19 cellular contexts compared by ENCODE assay signal in genomic region chr1:1439550-1440261, GRCh38. TPM values are rescaled to one million over a fixed set of nuclear protein-coding genes. Genes with fewer than 3 reads are reported as not detected.
DNase-seq lines count a peak whose midpoint lies in the region; TF ChIP-seq lines count a peak whose summit lies in the region.
"Had no signal": no experiment of that assay in that cellular context is flagged by ENCODE, and none has a peak within 500 bp of the region (broad histone marks: within the 10 kb centered on the region; RNA-seq: fewer than 3 reads in every experiment).

No MANE protein-coding gene starts in this region.

- peak overlapping the region in 6 of 11 experiments; percentile 7 to 76 (median 26); a peak in 6 of 22 replicates for H3K9ac ChIP-seq in BLaER1 treated with 17β-estradiol and CSF1 and Interleukin-3, amounts not matched to agents 10 nM and 100 nM

- peak overlapping the region; percentile 90 to 100 (median 99) for H3K4me2 ChIP-seq in BLaER1 treated with 17β-estradiol and CSF1 and Interleukin-3, amounts not matched to agents 10 nM and 100 nM

- TF ChIP-seq POLR2A in esophagus muscularis mucosa (IDR thresholded peaks at IDR 0.05; ENCODE audit: low read depth), result no peak
- TF ChIP-seq POLR2A in spleen (IDR thresholded peaks at IDR 0.05), result no peak
- no peak for TF ChIP-seq POLR2A in esophagus squamous epithelium (IDR thresholded peaks at IDR 0.05)

- TF ChIP-seq CTCF in GM20000 (IDR thresholded peaks at IDR 0.05; ENCODE audit: extremely low read depth, missing control alignments) (no peak), esophagus muscularis mucosa (IDR thresholded peaks at IDR 0.05) (no peak), spleen (IDR thresholded peaks at IDR 0.05 in 8 of 11, conservative IDR thresholded peaks at IDR 0.05 in 3 of 11) (no peak), esophagus squamous epithelium (IDR thresholded peaks at IDR 0.05) (no peak)

- H3K4me3 ChIP-seq in BLaER1 treated with 17β-estradiol and CSF1 and Interleukin-3, amounts not matched to agents 10 nM and 100 nM, result no peak overlapping the region
- H3K4me3 ChIP-seq in esophagus muscularis mucosa (no peak overlapping the region), spleen (no peak overlapping the region), esophagus squamous epithelium (no peak overlapping the region)
- H3K4me3 ChIP-seq: GM12878 had no signal

- peaks cover 63 to 76% (median 72%) of the 10 kb centered on the region in 10 experiments for H3K4me1 ChIP-seq in BLaER1 treated with 17β-estradiol and CSF1 and Interleukin-3, amounts not matched to agents 10 nM and 100 nM
- H3K4me1 ChIP-seq in esophagus muscularis mucosa, result peaks cover 38 to 80% (median 69%) of the 10 kb centered on the region in 4 donors
- H3K4me1 ChIP-seq in spleen, result peaks cover 20 to 47% (median 33%) of the 10 kb centered on the region in 6 donors
- peaks cover 33 to 68% (median 41%) of the 10 kb centered on the region in 3 donors for H3K4me1 ChIP-seq in esophagus squamous epithelium

- no peaks in the 10 kb centered on the region; a peak in 1 of 22 replicates for H3K27me3 ChIP-seq in BLaER1 treated with 17β-estradiol and CSF1 and Interleukin-3, amounts not matched to agents 10 nM and 100 nM
- H3K27me3 ChIP-seq in esophagus muscularis mucosa, result no peaks in the 10 kb centered on the region
- H3K27me3 ChIP-seq in spleen (replicated peaks in 1 of 7), result peaks cover 0 to 63% (median 37%) of the 10 kb centered on the region in 7 donors
- peaks cover 0 to 19% (median 0%) of the 10 kb centered on the region in 4 donors for H3K27me3 ChIP-seq in esophagus squamous epithelium
- H3K27me3 ChIP-seq: BE2C had no signal

- 81% methylated on average over 58 of the region's 82 CpGs for WGBS in esophagus muscularis mucosa
- 82 to 95% (median 86%) methylated on average over 54 to 82 of the region's 82 CpGs for WGBS in spleen, 5 donors
- 89 to 94% methylated on average over 4 to 6 of the region's 82 CpGs for WGBS in esophagus squamous epithelium, 2 donors

- intact Hi-C loops in esophagus muscularis mucosa (cut with DNase I) (loop anchor here (2.0 kb wide), 1 partner anchor 37 kb away; no protein-coding TSS in a partner anchor), spleen (cut with DNase I; ENCODE audit: low total_unique reads) (no loop called here), esophagus squamous epithelium (cut with DNase I) (no loop called here)

- no peak overlapping the region for H3K27ac ChIP-seq in BLaER1 treated with 17β-estradiol and CSF1 and Interleukin-3, amounts not matched to agents 10 nM and 100 nM
- peak overlapping the region; percentile 43 to 74 (median 60) for H3K27ac ChIP-seq in esophagus muscularis mucosa (replicated peaks in 1 of 4)
- H3K27ac ChIP-seq in spleen, result no peak overlapping the region
- no peak overlapping the region for H3K27ac ChIP-seq in esophagus squamous epithelium

- peaks cover 0 to 4% (median 0%) of the 10 kb centered on the region in 11 experiments; a peak in 1 of 22 replicates for H3K36me3 ChIP-seq in BLaER1 treated with 17β-estradiol and CSF1 and Interleukin-3, amounts not matched to agents 10 nM and 100 nM
- peaks cover 0 to 24% (median 12%) of the 10 kb centered on the region in 4 donors for H3K36me3 ChIP-seq in esophagus muscularis mucosa
- no peaks in the 10 kb centered on the region for H3K36me3 ChIP-seq in spleen
- H3K36me3 ChIP-seq in esophagus squamous epithelium, result peaks cover 0 to 19% (median 3%) of the 10 kb centered on the region in 3 donors
- H3K36me3 ChIP-seq: BE2C had no signal

- no peaks in the 10 kb centered on the region for H3K9me3 ChIP-seq in BLaER1 treated with 17β-estradiol and CSF1 and Interleukin-3, amounts not matched to agents 10 nM and 100 nM (replicated peaks in 1 of 11)
- H3K9me3 ChIP-seq in esophagus muscularis mucosa, result no peaks in the 10 kb centered on the region
- H3K9me3 ChIP-seq in spleen, result no peaks in the 10 kb centered on the region
- H3K9me3 ChIP-seq in esophagus squamous epithelium, result no peaks in the 10 kb centered on the region
- H3K9me3 ChIP-seq: BE2C had no signal

- no peak for TF ChIP-seq EP300 in esophagus muscularis mucosa (IDR thresholded peaks at IDR 0.05)

- H4K20me1 ChIP-seq in BLaER1 treated with 17β-estradiol and CSF1 and Interleukin-3, amounts not matched to agents 10 nM and 100 nM, result peaks cover 0 to 41% (median 28%) of the 10 kb centered on the region in 11 experiments; a peak in 16 of 22 replicates

- peak; percentile 63 for DNase-seq in GM20000 (ENCODE audit: low spot score)
- no peak for DNase-seq in esophagus muscularis mucosa (ENCODE audit: extremely low spot score)
- peak; percentile 59 for DNase-seq in spleen
- no peak for DNase-seq in NCI-H1105 treated with DMSO at 0.1 percent for 48 hours (lab: John Stamatoyannopoulos, UW)
- no peak for DNase-seq in esophagus squamous epithelium (lab: John Stamatoyannopoulos, UW)
- no peak for DNase-seq in D341Med (ENCODE audit: low spot score)
- DNase-seq: BE2C; CD8-positive, alpha-beta T cell; DMS79 treated with DMSO at 0.1 percent for 48 hours; NCI-H1105; NCI-H1694 treated with DMSO at 0.1 percent for 48 hours; NCI-H2107; NCI-H2227 treated with DMSO at 0.1 percent for 48 hours; NCI-H524 treated with DMSO at 0.1 percent for 48 hours had no signal

RNA-seq across cellular contexts. Expression of gene VWA1, which starts 4.2 kb away (rescaled TPM):
- 100 to 1,000 TPM in 2 of 4 donors, 10 to 100 TPM in 2; 99.7 to 168 (median 116) TPM for total RNA-seq in esophagus muscularis mucosa
- total RNA-seq in spleen, result 10 to 100 TPM in 6 of 7 donors, 1 to 10 TPM in 1; 3.9 to 18.0 (median 13.1) TPM
- polyA plus RNA-seq in spleen, result 10 to 100 TPM in 2 of 3 donors, 1 to 10 TPM in 1; 4.1 to 12.7 (median 11.0) TPM
- 10 to 100 TPM; 20.0 to 55.0 (median 34.6) TPM for total RNA-seq in esophagus squamous epithelium
- total RNA-seq: CD8-positive, alpha-beta T cell had no signal
- polyA plus RNA-seq: IgD-negative memory B cell had no signal

RNA-seq across cellular contexts. Expression of gene ATAD3C, which starts 9.8 kb away (rescaled TPM):
- total RNA-seq in esophagus muscularis mucosa (1 to 10 TPM in 1 of 4 donors, under 1 TPM in 3; 0.32 to 2.4 (median 0.58) TPM), spleen (1 to 10 TPM in 2 of 7 donors, under 1 TPM in 3, not detected in 2; 0.25 to 3.9 (median 0.57) TPM), esophagus squamous epithelium (under 1 TPM; under 0.01 to 1.00 (median 0.28) TPM)
- under 1 TPM; 0.55 to 0.85 (median 0.83) TPM for polyA plus RNA-seq in spleen
- total RNA-seq: LHCN-M2 had no signal
- polyA plus RNA-seq: AG04450 had no signal

RNA-seq across cellular contexts. Expression of gene ANKRD65, which starts 18.6 kb away (rescaled TPM):
- total RNA-seq in esophagus muscularis mucosa, result 10 to 100 TPM in 2 of 4 donors, 1 to 10 TPM in 2; 8.1 to 19.2 (median 9.8) TPM
- 1 to 10 TPM in 5 of 7 donors, under 1 TPM in 2; 0.43 to 2.7 (median 1.2) TPM for total RNA-seq in spleen
- polyA plus RNA-seq in spleen, result 1 to 10 TPM; 2.3 to 4.3 (median 3.0) TPM
- total RNA-seq in esophagus squamous epithelium, result 10 to 100 TPM in 2 of 4 donors, 1 to 10 TPM in 2; 4.7 to 28.3 (median 14.4) TPM
- total RNA-seq: CD8-positive, alpha-beta T cell; LHCN-M2 had no signal
- polyA plus RNA-seq: IgD-negative memory B cell had no signal

RNA-seq across cellular contexts. Expression of gene ATAD3B, which starts 31.9 kb away (rescaled TPM):
- 10 to 100 TPM in 2 of 4 donors, 1 to 10 TPM in 2; 9.7 to 14.9 (median 10.0) TPM for total RNA-seq in esophagus muscularis mucosa
- total RNA-seq in spleen, result 10 to 100 TPM; 11.5 to 39.8 (median 23.7) TPM
- polyA plus RNA-seq in spleen, result 10 to 100 TPM; 21.7 to 62.3 (median 45.8) TPM
- 10 to 100 TPM in 3 of 4 donors, 1 to 10 TPM in 1; 9.9 to 40.1 (median 24.1) TPM for total RNA-seq in esophagus squamous epithelium

RNA-seq across cellular contexts. Expression of gene MRPL20, which starts 32.6 kb away (rescaled TPM):
- total RNA-seq in esophagus muscularis mucosa (100 to 1,000 TPM; 144 to 175 (median 155) TPM), spleen (100 to 1,000 TPM in 3 of 7 donors, 10 to 100 TPM in 4; 67.4 to 144 (median 91.3) TPM), esophagus squamous epithelium (100 to 1,000 TPM in 3 of 4 donors, 10 to 100 TPM in 1; 98.0 to 157 (median 116) TPM)
- 100 to 1,000 TPM; 101 to 168 (median 122) TPM for polyA plus RNA-seq in spleen

Comparison
In these comparisons a context has a peak if more than half of its experiments do, and no peak if none do; other contexts are left out.
1. H3K27ac ChIP-seq: peak in esophagus muscularis mucosa (4 of 4); none in BLaER1 treated with 17β-estradiol and CSF1 and Interleukin-3, amounts not matched to agents 10 nM and 100 nM (0 of 11), spleen (0 of 8) and esophagus squamous epithelium (0 of 4).
2. DNase-seq: peak in GM20000 (single experiment) and spleen (single experiment); none in esophagus muscularis mucosa (single experiment), NCI-H1105 treated with DMSO at 0.1 percent for 48 hours (single experiment), esophagus squamous epithelium (single experiment) and D341Med (single experiment).